1 cellular context compared by ENCODE assay signal in the genomic region with DNA sequence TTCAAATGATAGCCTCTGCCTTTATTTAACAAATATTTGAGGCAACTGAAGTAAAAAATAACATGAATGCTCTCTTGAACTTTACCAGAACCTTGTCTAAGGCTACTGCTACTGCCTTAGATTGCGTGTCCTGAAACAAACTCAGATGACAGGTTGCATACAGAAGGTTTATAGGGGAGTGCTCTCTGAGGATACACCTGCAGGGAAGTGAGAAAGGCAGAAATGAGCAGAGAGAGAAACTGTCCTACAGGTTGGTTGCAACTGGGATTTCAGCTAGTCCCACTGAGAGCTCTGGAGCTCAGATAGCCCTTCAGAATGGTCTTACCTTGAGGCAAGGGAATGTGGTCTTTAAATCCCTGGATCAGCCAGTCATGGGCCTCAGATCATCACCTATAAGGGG.
TF ChIP-seq lines count a peak whose summit lies in the region.

No MANE protein-coding gene starts in this region.

TF ChIP-seq in WTC11, 78 proteins besides CTCF, POLR2A, EP300 and RAD21 (continued from another document):
- TF ChIP-seq, protein P1, sequence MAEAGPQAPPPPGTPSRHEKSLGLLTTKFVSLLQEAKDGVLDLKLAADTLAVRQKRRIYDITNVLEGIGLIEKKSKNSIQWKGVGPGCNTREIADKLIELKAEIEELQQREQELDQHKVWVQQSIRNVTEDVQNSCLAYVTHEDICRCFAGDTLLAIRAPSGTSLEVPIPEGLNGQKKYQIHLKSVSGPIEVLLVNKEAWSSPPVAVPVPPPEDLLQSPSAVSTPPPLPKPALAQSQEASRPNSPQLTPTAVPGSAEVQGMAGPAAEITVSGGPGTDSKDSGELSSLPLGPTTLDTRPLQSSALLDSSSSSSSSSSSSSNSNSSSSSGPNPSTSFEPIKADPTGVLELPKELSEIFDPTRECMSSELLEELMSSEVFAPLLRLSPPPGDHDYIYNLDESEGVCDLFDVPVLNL (CRISPR knock-in tag; IDR thresholded peaks at IDR 0.05; ENCODE audit: borderline replicate concordance, low read depth) = no peak
- TF ChIP-seq, protein P2, sequence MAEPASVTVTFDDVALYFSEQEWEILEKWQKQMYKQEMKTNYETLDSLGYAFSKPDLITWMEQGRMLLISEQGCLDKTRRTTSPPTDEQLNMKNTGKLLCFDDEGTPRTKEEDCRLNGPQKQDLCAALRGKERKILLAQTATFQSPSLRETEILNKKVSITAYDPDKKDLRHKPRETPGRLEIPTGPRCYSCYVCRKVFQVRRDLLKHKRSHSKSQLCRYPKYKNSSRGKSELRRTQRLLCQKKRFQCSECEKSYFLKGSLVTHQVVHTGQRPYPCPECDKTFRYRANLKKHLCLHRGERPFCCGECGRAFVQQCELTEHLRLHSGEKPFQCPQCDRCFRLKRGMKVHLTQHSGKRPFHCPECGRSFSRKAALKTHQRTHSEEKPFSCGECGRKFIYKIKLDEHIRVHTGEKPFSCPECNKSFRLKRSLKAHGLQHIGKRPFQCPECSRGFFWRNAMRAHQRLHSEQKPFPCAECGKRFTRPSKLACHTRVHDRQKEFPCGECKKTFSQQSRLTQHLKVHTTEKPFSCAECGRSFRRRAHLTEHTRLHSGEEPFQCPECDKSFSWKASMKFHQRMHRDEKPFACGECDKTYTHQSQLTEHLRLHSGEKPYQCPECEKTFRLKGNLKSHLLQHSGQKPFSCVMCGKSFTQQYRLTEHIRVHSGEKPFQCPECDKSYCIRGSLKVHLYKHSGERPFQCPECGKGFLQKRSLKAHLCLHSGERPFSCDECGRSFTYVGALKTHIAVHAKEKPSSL (CRISPR knock-in tag; conservative IDR thresholded peaks at IDR 0.05) = no peak
- TF ChIP-seq ZNF423 (CRISPR knock-in tag; IDR thresholded peaks at IDR 0.05) = no peak
